29 cellular contexts compared by ENCODE assay signal in the genomic region with DNA sequence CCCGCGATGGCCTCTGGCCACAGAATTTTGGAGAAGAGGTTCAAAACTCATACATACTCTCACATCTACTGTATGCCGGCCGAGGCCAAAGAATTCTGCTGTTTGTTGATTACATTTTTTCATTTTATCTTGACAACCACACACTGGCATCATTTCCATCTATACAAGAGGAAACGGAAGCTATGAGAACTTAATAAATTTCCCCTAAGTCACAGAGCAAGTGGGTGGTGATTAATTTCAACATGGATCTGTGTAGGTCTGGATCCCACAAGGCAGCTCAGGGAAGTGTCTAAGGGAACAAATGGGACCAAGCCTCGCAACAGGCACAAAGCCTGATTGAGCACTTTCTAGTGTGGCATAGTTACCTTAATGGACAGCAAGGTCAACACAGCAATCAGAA.
"Had no signal": no experiment of that assay in that cellular context is flagged by ENCODE, and none has a peak within 500 bp of the region (broad histone marks: within the 10 kb centered on the region; RNA-seq: fewer than 3 reads in every experiment).

No MANE protein-coding gene starts in this region.

- H3K9ac ChIP-seq: SK-N-SH had no signal

- H3K9me3 Mint-ChIP-seq: activated T-helper 1 cell treated with anti-CD3 and anti-CD28 coated beads, Interleukin-12 subunit alpha, Interleukin-12 subunit beta, Interleukin-2, Interleukin-4 antibody, amounts not matched to agents 30 ng/mL and 10 ng/mL and 1 ng/mL, durations not matched to agents 14 hours and 24 hours and 36 hours; dendritic cell treated with granulocyte-macrophage colony-stimulating factor and Interleukin-4, amounts not matched to agents 40 ng/mL and 50 ng/mL, for 4 days; naive thymus-derived CD8-positive, alpha-beta T cell; neural crest cell; T-helper 1 cell treated with Interleukin-12 subunit alpha and Interleukin-12 subunit beta and Interleukin-4 antibody, amounts not matched to agents 30 μg/mL and 1 μg/mL, for 36 hours had no signal

- DNase-seq: activated CD4-positive, alpha-beta T cell treated with anti-CD3 and anti-CD28 coated beads for 36 hours; activated CD4-positive, alpha-beta T cell treated with anti-CD3 and anti-CD28 coated beads, Interleukin-2, amount 50 U/mL, for 4 hours; activated CD4-positive, CD25-positive, alpha-beta regulatory T cell; activated effector memory CD4-positive, alpha-beta T cell treated with anti-CD3 and anti-CD28 coated beads, Interleukin-2, amount 50 U/mL, for 16 hours; activated naive CD4-positive, alpha-beta T cell treated with anti-CD3 and anti-CD28 coated beads for 36 hours; activated T-cell treated with anti-CD3 and anti-CD28 coated beads for 4 hours; amniotic stem cell; central memory CD4-positive, alpha-beta T cell; effector CD8-positive, alpha-beta T cell; gastrocnemius medialis; glutamatergic neuron; islet precursor cell; left cardiac atrium; mesenchymal stem cell; naive thymus-derived CD8-positive, alpha-beta T cell; right lobe of liver; SK-N-SH; stimulated activated CD4-positive, alpha-beta T cell treated with anti-CD3 and anti-CD28 coated beads, Interleukin-2, amount 100 ng/mL, for 48 hours; stimulated activated naive CD8-positive, alpha-beta T cell treated with anti-CD3 and anti-CD28 coated beads, Interleukin-15, Interleukin-2, amounts not matched to agents 100 U/mL and 50 U/mL, for 24 hours; SW 1271; T-helper 9 cell; testis; transverse colon had no signal

- ATAC-seq: activated CD4-positive, alpha-beta T cell treated with anti-CD3 and anti-CD28 coated beads for 36 hours; gastrocnemius medialis; naive thymus-derived CD8-positive, alpha-beta T cell; stimulated activated naive CD8-positive, alpha-beta T cell treated with anti-CD3 and anti-CD28 coated beads, Interleukin-15, Interleukin-2, amounts not matched to agents 100 U/mL and 50 U/mL, for 24 hours had no signal

- H3K4me2 ChIP-seq: hepatocyte, SK-N-SH had no signal

- H3K27me3 Mint-ChIP-seq: activated CD4-positive, alpha-beta T cell treated with anti-CD3 and anti-CD28 coated beads for 36 hours; dendritic cell treated with granulocyte-macrophage colony-stimulating factor and Interleukin-4, amounts not matched to agents 40 ng/mL and 50 ng/mL, for 4 days; naive thymus-derived CD8-positive, alpha-beta T cell had no signal

- H3K9me3 ChIP-seq: gastrocnemius medialis, right lobe of liver, SK-N-SH, testis, transverse colon, vagina had no signal

- H3K4me3 ChIP-seq: gastrocnemius medialis, hepatocyte, right lobe of liver, testis, transverse colon, vagina had no signal

- H3K9me2 ChIP-seq: SK-N-SH had no signal

- H3K27ac ChIP-seq: gastrocnemius medialis, hepatocyte, testis, transverse colon, vagina had no signal

- H3K27me3 ChIP-seq: gastrocnemius medialis, hepatocyte, right lobe of liver, testis, transverse colon, vagina had no signal

- H3K4me3 Mint-ChIP-seq: activated CD4-positive, alpha-beta T cell treated with anti-CD3 and anti-CD28 coated beads for 36 hours; activated naive CD4-positive, alpha-beta T cell treated with anti-CD3 and anti-CD28 coated beads for 36 hours; activated T-helper 1 cell treated with anti-CD3 and anti-CD28 coated beads, Interleukin-12 subunit alpha, Interleukin-12 subunit beta, Interleukin-2, Interleukin-4 antibody, amounts not matched to agents 30 ng/mL and 10 ng/mL and 1 ng/mL, durations not matched to agents 14 hours and 24 hours and 36 hours; dendritic cell treated with granulocyte-macrophage colony-stimulating factor and Interleukin-4, amounts not matched to agents 40 ng/mL and 50 ng/mL, for 4 days; neural crest cell; T-helper 1 cell treated with Interleukin-12 subunit alpha and Interleukin-12 subunit beta and Interleukin-4 antibody, amounts not matched to agents 30 μg/mL and 1 μg/mL, for 36 hours had no signal

- H2AFZ ChIP-seq: hepatocyte had no signal

- H3K36me3 ChIP-seq: gastrocnemius medialis, transverse colon, vagina had no signal

- H3K27ac Mint-ChIP-seq: activated CD4-positive, alpha-beta T cell treated with anti-CD3 and anti-CD28 coated beads for 36 hours; activated naive CD4-positive, alpha-beta T cell treated with anti-CD3 and anti-CD28 coated beads for 36 hours; activated T-helper 1 cell treated with anti-CD3 and anti-CD28 coated beads, Interleukin-12 subunit alpha, Interleukin-12 subunit beta, Interleukin-2, Interleukin-4 antibody, amounts not matched to agents 30 ng/mL and 10 ng/mL and 1 ng/mL, durations not matched to agents 14 hours and 24 hours and 36 hours; dendritic cell treated with granulocyte-macrophage colony-stimulating factor and Interleukin-4, amounts not matched to agents 40 ng/mL and 50 ng/mL, for 4 days; T-helper 1 cell treated with Interleukin-12 subunit alpha and Interleukin-12 subunit beta and Interleukin-4 antibody, amounts not matched to agents 30 μg/mL and 1 μg/mL, for 36 hours had no signal

- H3K79me2 ChIP-seq: hepatocyte had no signal
